ENCODE assay signal across 2 cellular contexts in genomic region chr5:10606632-10607022, GRCh38.
TF ChIP-seq lines count a peak whose summit lies in the region.

No MANE protein-coding gene starts in this region.

TF ChIP-seq in HEK293, 187 proteins besides CTCF, POLR2A, EP300 and RAD21:
- TF ChIP-seq ZFHX2 (tag by site-specific recombination; conservative IDR thresholded peaks at IDR 0.05): peak; percentile 12; the same call in 1 of the 2 replicates
- TF ChIP-seq ZNF785 (tag by site-specific recombination; IDR thresholded peaks at IDR 0.05): 0 out of 2 replicates have a peak, but pooled peaks have one; percentile 19

TF ChIP-seq in K562, 482 proteins besides CTCF, POLR2A, EP300 and RAD21:
- TF ChIP-seq CEBPB (tag; IDR thresholded peaks at IDR 0.05): peak; percentile 77
- TF ChIP-seq ADNP (tag; IDR thresholded peaks at IDR 0.05): peak; percentile 40; the same call in 1 of the 2 replicates
